In the genomic region with DNA sequence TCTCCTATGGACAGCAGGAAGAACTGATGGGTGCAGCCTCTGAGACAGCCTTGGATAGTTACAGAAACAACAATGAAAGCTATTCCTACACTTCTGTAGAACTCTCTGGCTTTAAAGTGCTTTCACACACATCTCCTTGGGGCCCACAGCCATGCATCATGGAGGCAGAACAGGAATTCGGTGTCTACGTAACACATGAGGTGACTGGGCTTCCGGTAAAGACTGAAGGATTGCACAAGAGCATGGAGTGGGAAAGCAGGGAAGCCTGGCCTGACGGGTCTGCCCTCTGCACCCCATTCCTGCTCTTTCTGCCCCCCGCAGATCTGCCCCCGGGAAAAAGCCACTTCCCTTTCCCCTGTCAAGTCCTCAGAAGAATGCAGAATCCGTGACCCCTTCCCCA, we compare ENCODE assay signal across 1 cellular context.
TF ChIP-seq lines count a peak whose summit lies in the region.

No MANE protein-coding gene starts in this region.

TF ChIP-seq in GM23338, 12 proteins besides CTCF, POLR2A, EP300 and RAD21 (continued from another document):
- TF ChIP-seq, protein P1, sequence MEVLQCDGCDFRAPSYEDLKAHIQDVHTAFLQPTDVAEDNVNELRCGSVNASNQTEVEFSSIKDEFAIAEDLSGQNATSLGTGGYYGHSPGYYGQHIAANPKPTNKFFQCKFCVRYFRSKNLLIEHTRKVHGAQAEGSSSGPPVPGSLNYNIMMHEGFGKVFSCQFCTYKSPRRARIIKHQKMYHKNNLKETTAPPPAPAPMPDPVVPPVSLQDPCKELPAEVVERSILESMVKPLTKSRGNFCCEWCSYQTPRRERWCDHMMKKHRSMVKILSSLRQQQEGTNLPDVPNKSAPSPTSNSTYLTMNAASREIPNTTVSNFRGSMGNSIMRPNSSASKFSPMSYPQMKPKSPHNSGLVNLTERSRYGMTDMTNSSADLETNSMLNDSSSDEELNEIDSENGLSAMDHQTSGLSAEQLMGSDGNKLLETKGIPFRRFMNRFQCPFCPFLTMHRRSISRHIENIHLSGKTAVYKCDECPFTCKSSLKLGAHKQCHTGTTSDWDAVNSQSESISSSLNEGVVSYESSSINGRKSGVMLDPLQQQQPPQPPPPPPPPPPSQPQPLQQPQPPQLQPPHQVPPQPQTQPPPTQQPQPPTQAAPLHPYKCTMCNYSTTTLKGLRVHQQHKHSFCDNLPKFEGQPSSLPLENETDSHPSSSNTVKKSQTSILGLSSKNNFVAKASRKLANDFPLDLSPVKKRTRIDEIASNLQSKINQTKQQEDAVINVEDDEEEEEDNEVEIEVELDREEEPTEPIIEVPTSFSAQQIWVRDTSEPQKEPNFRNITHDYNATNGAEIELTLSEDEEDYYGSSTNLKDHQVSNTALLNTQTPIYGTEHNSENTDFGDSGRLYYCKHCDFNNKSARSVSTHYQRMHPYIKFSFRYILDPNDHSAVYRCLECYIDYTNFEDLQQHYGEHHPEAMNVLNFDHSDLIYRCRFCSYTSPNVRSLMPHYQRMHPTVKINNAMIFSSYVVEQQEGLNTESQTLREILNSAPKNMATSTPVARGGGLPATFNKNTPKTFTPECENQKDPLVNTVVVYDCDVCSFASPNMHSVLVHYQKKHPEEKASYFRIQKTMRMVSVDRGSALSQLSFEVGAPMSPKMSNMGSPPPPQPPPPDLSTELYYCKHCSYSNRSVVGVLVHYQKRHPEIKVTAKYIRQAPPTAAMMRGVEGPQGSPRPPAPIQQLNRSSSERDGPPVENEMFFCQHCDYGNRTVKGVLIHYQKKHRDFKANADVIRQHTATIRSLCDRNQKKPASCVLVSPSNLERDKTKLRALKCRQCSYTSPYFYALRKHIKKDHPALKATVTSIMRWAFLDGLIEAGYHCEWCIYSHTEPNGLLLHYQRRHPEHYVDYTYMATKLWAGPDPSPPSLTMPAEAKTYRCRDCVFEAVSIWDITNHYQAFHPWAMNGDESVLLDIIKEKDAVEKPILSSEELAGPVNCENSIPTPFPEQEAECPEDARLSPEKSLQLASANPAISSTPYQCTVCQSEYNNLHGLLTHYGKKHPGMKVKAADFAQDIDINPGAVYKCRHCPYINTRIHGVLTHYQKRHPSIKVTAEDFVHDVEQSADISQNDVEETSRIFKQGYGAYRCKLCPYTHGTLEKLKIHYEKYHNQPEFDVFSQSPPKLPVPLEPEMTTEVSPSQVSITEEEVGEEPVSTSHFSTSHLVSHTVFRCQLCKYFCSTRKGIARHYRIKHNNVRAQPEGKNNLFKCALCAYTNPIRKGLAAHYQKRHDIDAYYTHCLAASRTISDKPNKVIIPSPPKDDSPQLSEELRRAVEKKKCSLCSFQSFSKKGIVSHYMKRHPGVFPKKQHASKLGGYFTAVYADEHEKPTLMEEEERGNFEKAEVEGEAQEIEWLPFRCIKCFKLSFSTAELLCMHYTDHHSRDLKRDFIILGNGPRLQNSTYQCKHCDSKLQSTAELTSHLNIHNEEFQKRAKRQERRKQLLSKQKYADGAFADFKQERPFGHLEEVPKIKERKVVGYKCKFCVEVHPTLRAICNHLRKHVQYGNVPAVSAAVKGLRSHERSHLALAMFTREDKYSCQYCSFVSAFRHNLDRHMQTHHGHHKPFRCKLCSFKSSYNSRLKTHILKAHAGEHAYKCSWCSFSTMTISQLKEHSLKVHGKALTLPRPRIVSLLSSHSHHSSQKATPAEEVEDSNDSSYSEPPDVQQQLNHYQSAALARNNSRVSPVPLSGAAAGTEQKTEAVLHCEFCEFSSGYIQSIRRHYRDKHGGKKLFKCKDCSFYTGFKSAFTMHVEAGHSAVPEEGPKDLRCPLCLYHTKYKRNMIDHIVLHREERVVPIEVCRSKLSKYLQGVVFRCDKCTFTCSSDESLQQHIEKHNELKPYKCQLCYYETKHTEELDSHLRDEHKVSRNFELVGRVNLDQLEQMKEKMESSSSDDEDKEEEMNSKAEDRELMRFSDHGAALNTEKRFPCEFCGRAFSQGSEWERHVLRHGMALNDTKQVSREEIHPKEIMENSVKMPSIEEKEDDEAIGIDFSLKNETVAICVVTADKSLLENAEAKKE (CRISPR knock-in tag; IDR thresholded peaks at IDR 0.05), result no peak
